Comparison of ENCODE assay signal across 35 cellular contexts in genomic region chr12:33818313-33818712, GRCh38.
"Had no signal": no experiment of that assay in that cellular context is flagged by ENCODE, and none has a peak within 500 bp of the region (broad histone marks: within the 10 kb centered on the region; RNA-seq: fewer than 3 reads in every experiment).

No MANE protein-coding gene starts in this region.

- H3K27ac ChIP-seq: body of pancreas, brain microvascular endothelial cell, breast epithelium, VCaP had no signal

- H3K9me3 ChIP-seq: body of pancreas, breast epithelium had no signal

- H3K27me3 Mint-ChIP-seq: activated B cell treated with CpG ODN at 0.5 μM for 24 hours; activated CD4-positive, alpha-beta memory T cell treated with anti-CD3 and anti-CD28 coated beads, Interleukin-2, amount 10 ng/mL, durations not matched to agents 7 days and 5 days; activated CD4-positive, alpha-beta T cell treated with anti-CD3 and anti-CD28 coated beads, Interleukin-2, amount 10 ng/mL, durations not matched to agents 7 days and 5 days; activated CD8-positive, alpha-beta memory T cell treated with anti-CD3 and anti-CD28 coated beads, Interleukin-2, amount 10 ng/mL, durations not matched to agents 7 days and 5 days; activated naive CD4-positive, alpha-beta T cell treated with anti-CD3 and anti-CD28 coated beads, Interleukin-2, amount 10 ng/mL, durations not matched to agents 7 days and 5 days; activated naive CD4-positive, alpha-beta T cell treated with anti-CD3 and anti-CD28 coated beads, Interleukin-2, amount 50 U/mL, for 24 hours; activated naive CD8-positive, alpha-beta T cell; activated naive CD8-positive, alpha-beta T cell treated with anti-CD3 and anti-CD28 coated beads, Interleukin-2, amount 10 ng/mL, durations not matched to agents 7 days and 5 days; activated naive CD8-positive, alpha-beta T cell treated with anti-CD3 and anti-CD28 coated beads, Interleukin-2, amount 50 U/mL, for 24 hours; activated T-cell treated with anti-CD3 and anti-CD28 coated beads, Interleukin-2, amount 50 U/mL, for 24 hours had no signal

- FAIRE-seq: astrocyte, TTC549 had no signal

- H3K4me1 Mint-ChIP-seq: activated B cell treated with CpG ODN at 0.5 μM for 24 hours; activated CD4-positive, alpha-beta memory T cell treated with anti-CD3 and anti-CD28 coated beads, Interleukin-2, amount 10 ng/mL, durations not matched to agents 7 days and 5 days; activated CD4-positive, alpha-beta T cell treated with anti-CD3 and anti-CD28 coated beads, Interleukin-2, amount 10 ng/mL, durations not matched to agents 7 days and 5 days; activated CD8-positive, alpha-beta memory T cell treated with anti-CD3 and anti-CD28 coated beads, Interleukin-2, amount 10 ng/mL, durations not matched to agents 7 days and 5 days; activated naive CD4-positive, alpha-beta T cell treated with anti-CD3 and anti-CD28 coated beads, Interleukin-2, amount 10 ng/mL, durations not matched to agents 7 days and 5 days; activated naive CD4-positive, alpha-beta T cell treated with anti-CD3 and anti-CD28 coated beads, Interleukin-2, amount 50 U/mL, for 24 hours; activated naive CD8-positive, alpha-beta T cell treated with anti-CD3 and anti-CD28 coated beads, Interleukin-2, amount 10 ng/mL, durations not matched to agents 7 days and 5 days; activated naive CD8-positive, alpha-beta T cell treated with anti-CD3 and anti-CD28 coated beads, Interleukin-2, amount 50 U/mL, for 24 hours had no signal

- DNase-seq: activated B cell treated with CpG ODN at 0.5 μM for 24 hours; activated CD4-positive, alpha-beta memory T cell treated with anti-CD3 and anti-CD28 coated beads, Interleukin-2, amount 10 ng/mL, durations not matched to agents 7 days and 5 days; activated CD4-positive, alpha-beta T cell treated with anti-CD3 and anti-CD28 coated beads for 4 hours; activated CD4-positive, alpha-beta T cell treated with anti-CD3 and anti-CD28 coated beads, Interleukin-2, amount 10 ng/mL, durations not matched to agents 7 days and 5 days; activated CD4-positive, alpha-beta T cell treated with anti-CD3 and anti-CD28 coated beads, Interleukin-2, amount 50 U/mL, for 48 hours; activated CD4-positive, CD25-positive, alpha-beta regulatory T cell treated with anti-CD3 and anti-CD28 coated beads, Interleukin-2, amount 50 U/mL, for 72 hours; activated CD8-positive, alpha-beta memory T cell treated with anti-CD3 and anti-CD28 coated beads for 24 hours; activated CD8-positive, alpha-beta memory T cell treated with anti-CD3 and anti-CD28 coated beads, Interleukin-2, amount 10 ng/mL, durations not matched to agents 7 days and 5 days; activated CD8-positive, alpha-beta memory T cell treated with anti-CD3 and anti-CD28 coated beads, Interleukin-2, amount 50 U/mL, for 48 hours; activated CD8-positive, alpha-beta T cell treated with anti-CD3 and anti-CD28 coated beads, Interleukin-2, amount 10 ng/mL, durations not matched to agents 7 days and 5 days; activated effector memory CD4-positive, alpha-beta T cell treated with Interleukin-2 at 50 U/mL for 16 hours; activated gamma-delta T cell; activated naive CD4-positive, alpha-beta T cell treated with anti-CD3 and anti-CD28 coated beads, Interleukin-2, amount 10 ng/mL, durations not matched to agents 7 days and 5 days; activated naive CD4-positive, alpha-beta T cell treated with Interleukin-2 at 50 U/mL for 16 hours; activated naive CD8-positive, alpha-beta T cell treated with anti-CD3 and anti-CD28 coated beads, Interleukin-2, amount 10 ng/mL, durations not matched to agents 7 days and 5 days; activated naive CD8-positive, alpha-beta T cell treated with anti-CD3 and anti-CD28 coated beads, Interleukin-2, amount 50 U/mL, for 24 hours; activated T-cell treated with anti-CD3 and anti-CD28 coated beads, Interleukin-2, amount 50 U/mL, for 24 hours; activated T-cell treated with anti-CD3 and anti-CD28 coated beads, Interleukin-2, amount 50 U/mL, for 48 hours; amygdala; anterior cingulate cortex; body of pancreas; brain microvascular endothelial cell; central memory CD4-positive, alpha-beta T cell; T-helper 1 cell; T-helper 2 cell; T-helper 9 cell had no signal

- H3K4me3 ChIP-seq: body of pancreas, breast epithelium had no signal

- H3K27me3 ChIP-seq: body of pancreas, brain microvascular endothelial cell, breast epithelium had no signal

- H3K27ac Mint-ChIP-seq: activated B cell treated with CpG ODN at 0.5 μM for 24 hours; activated CD4-positive, alpha-beta memory T cell treated with anti-CD3 and anti-CD28 coated beads, Interleukin-2, amount 10 ng/mL, durations not matched to agents 7 days and 5 days; activated CD4-positive, alpha-beta T cell treated with anti-CD3 and anti-CD28 coated beads, Interleukin-2, amount 10 ng/mL, durations not matched to agents 7 days and 5 days; activated CD8-positive, alpha-beta memory T cell treated with anti-CD3 and anti-CD28 coated beads, Interleukin-2, amount 10 ng/mL, durations not matched to agents 7 days and 5 days; activated CD8-positive, alpha-beta T cell treated with anti-CD3 and anti-CD28 coated beads, Interleukin-2, amount 10 ng/mL, durations not matched to agents 7 days and 5 days; activated naive CD4-positive, alpha-beta T cell treated with anti-CD3 and anti-CD28 coated beads, Interleukin-2, amount 10 ng/mL, durations not matched to agents 7 days and 5 days; activated naive CD4-positive, alpha-beta T cell treated with anti-CD3 and anti-CD28 coated beads, Interleukin-2, amount 50 U/mL, for 24 hours; activated naive CD8-positive, alpha-beta T cell; activated naive CD8-positive, alpha-beta T cell treated with anti-CD3 and anti-CD28 coated beads, Interleukin-2, amount 10 ng/mL, durations not matched to agents 7 days and 5 days; activated naive CD8-positive, alpha-beta T cell treated with anti-CD3 and anti-CD28 coated beads, Interleukin-2, amount 50 U/mL, for 24 hours; activated T-cell treated with anti-CD3 and anti-CD28 coated beads, Interleukin-2, amount 50 U/mL, for 24 hours; activated T-helper 2 cell treated with anti-CD3 and anti-CD28 coated beads, Interferon-gamma antibody, Interleukin-2, Interleukin-4, amounts not matched to agents 10 μg/mL and 5 μg/mL and 100 μg/mL, durations not matched to agents 14 hours and 24 hours and 36 hours; T-helper 1 cell treated with Interleukin-12 subunit alpha and Interleukin-12 subunit beta and Interleukin-4 antibody, amounts not matched to agents 30 μg/mL and 1 μg/mL, for 36 hours; T-helper 2 cell treated with Interferon-gamma antibody and Interleukin-4, amounts not matched to agents 5 μg/mL and 100 μg/mL, for 36 hours had no signal

- H3K36me3 ChIP-seq: brain microvascular endothelial cell, breast epithelium had no signal

- H3K36me3 Mint-ChIP-seq: activated CD8-positive, alpha-beta memory T cell treated with anti-CD3 and anti-CD28 coated beads, Interleukin-2, amount 10 ng/mL, durations not matched to agents 7 days and 5 days; activated naive CD4-positive, alpha-beta T cell treated with anti-CD3 and anti-CD28 coated beads, Interleukin-2, amount 10 ng/mL, durations not matched to agents 7 days and 5 days; activated naive CD4-positive, alpha-beta T cell treated with anti-CD3 and anti-CD28 coated beads, Interleukin-2, amount 50 U/mL, for 24 hours; activated naive CD8-positive, alpha-beta T cell; activated naive CD8-positive, alpha-beta T cell treated with anti-CD3 and anti-CD28 coated beads, Interleukin-2, amount 10 ng/mL, durations not matched to agents 7 days and 5 days had no signal

- H3K4me3 Mint-ChIP-seq: activated B cell treated with CpG ODN at 0.5 μM for 24 hours; activated CD4-positive, alpha-beta memory T cell treated with anti-CD3 and anti-CD28 coated beads, Interleukin-2, amount 10 ng/mL, durations not matched to agents 7 days and 5 days; activated CD4-positive, alpha-beta T cell treated with anti-CD3 and anti-CD28 coated beads, Interleukin-2, amount 10 ng/mL, durations not matched to agents 7 days and 5 days; activated CD8-positive, alpha-beta memory T cell treated with anti-CD3 and anti-CD28 coated beads, Interleukin-2, amount 10 ng/mL, durations not matched to agents 7 days and 5 days; activated CD8-positive, alpha-beta T cell treated with anti-CD3 and anti-CD28 coated beads, Interleukin-2, amount 10 ng/mL, durations not matched to agents 7 days and 5 days; activated naive CD4-positive, alpha-beta T cell treated with anti-CD3 and anti-CD28 coated beads, Interleukin-2, amount 10 ng/mL, durations not matched to agents 7 days and 5 days; activated naive CD4-positive, alpha-beta T cell treated with anti-CD3 and anti-CD28 coated beads, Interleukin-2, amount 50 U/mL, for 24 hours; activated naive CD8-positive, alpha-beta T cell; activated naive CD8-positive, alpha-beta T cell treated with anti-CD3 and anti-CD28 coated beads, Interleukin-2, amount 10 ng/mL, durations not matched to agents 7 days and 5 days; activated naive CD8-positive, alpha-beta T cell treated with anti-CD3 and anti-CD28 coated beads, Interleukin-2, amount 50 U/mL, for 24 hours; activated T-cell treated with anti-CD3 and anti-CD28 coated beads, Interleukin-2, amount 50 U/mL, for 24 hours; T-helper 1 cell treated with Interleukin-12 subunit alpha and Interleukin-12 subunit beta and Interleukin-4 antibody, amounts not matched to agents 30 μg/mL and 1 μg/mL, for 36 hours; T-helper 2 cell treated with Interferon-gamma antibody and Interleukin-4, amounts not matched to agents 5 μg/mL and 100 μg/mL, for 36 hours had no signal

- ATAC-seq: activated CD8-positive, alpha-beta memory T cell treated with anti-CD3 and anti-CD28 coated beads, Interleukin-2, amount 10 ng/mL, durations not matched to agents 7 days and 5 days; activated CD8-positive, alpha-beta T cell treated with anti-CD3 and anti-CD28 coated beads, Interleukin-2, amount 10 ng/mL, durations not matched to agents 7 days and 5 days; activated naive CD8-positive, alpha-beta T cell treated with anti-CD3 and anti-CD28 coated beads, Interleukin-2, amount 50 U/mL, for 24 hours; body of pancreas had no signal

- H3K4me1 ChIP-seq: body of pancreas, breast epithelium had no signal
